In the genomic region with DNA sequence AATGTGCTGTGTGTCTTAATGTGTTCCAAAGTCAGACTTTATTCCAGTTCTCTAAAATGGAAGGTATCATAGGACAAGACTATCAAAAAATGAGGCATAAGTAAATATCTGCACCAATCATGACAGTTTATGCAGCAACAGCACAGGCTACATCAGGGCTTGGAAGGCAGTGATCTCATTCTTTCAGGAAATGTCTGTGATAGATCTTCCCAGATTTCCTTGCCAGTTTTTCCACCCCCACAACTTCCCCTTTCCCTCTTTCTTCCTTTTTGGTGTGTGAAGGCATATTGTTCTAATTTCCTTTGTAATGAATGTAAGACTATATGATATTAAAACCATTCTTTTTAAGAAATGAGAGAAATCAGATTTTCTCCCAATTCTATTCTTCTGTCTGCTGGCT, we compare ENCODE assay signal across 16 cellular contexts.
"Had no signal": no experiment of that assay in that cellular context is flagged by ENCODE, and none has a peak within 500 bp of the region (broad histone marks: within the 10 kb centered on the region; RNA-seq: fewer than 3 reads in every experiment).

No MANE protein-coding gene starts in this region.

- DNase-seq: activated CD4-positive, alpha-beta T cell treated with anti-CD3 and anti-CD28 coated beads, Interleukin-2, amount 50 U/mL, for 1 hour; activated naive CD4-positive, alpha-beta T cell treated with anti-CD3 and anti-CD28 coated beads for 36 hours; activated naive CD8-positive, alpha-beta T cell treated with anti-CD3 and anti-CD28 coated beads, Interleukin-2, amount 50 U/mL, for 24 hours; left lung; naive thymus-derived CD8-positive, alpha-beta T cell; nucleus accumbens; posterior cingulate gyrus; stimulated activated CD4-positive, alpha-beta T cell treated with anti-CD3 and anti-CD28 coated beads, Interleukin-15, amount 100 ng/mL, for 24 hours; stimulated activated CD4-positive, alpha-beta T cell treated with anti-CD3 and anti-CD28 coated beads, Interleukin-4, amount 100 ng/mL, for 1 hour; stimulated activated naive B cell treated with anti-CD40 and anti-IgM and Interleukin-4, amounts not matched to agents 10 μg/mL and 1 μg/mL and 100 μg/mL, for 72 hours; T-helper 2 cell; thyroid gland had no signal

- ATAC-seq: activated naive CD8-positive, alpha-beta T cell treated with anti-CD3 and anti-CD28 coated beads, Interleukin-2, amount 50 U/mL, for 24 hours; left lung; naive thymus-derived CD8-positive, alpha-beta T cell; stimulated activated naive B cell treated with anti-CD40 and anti-IgM and Interleukin-4, amounts not matched to agents 10 μg/mL and 1 μg/mL and 100 μg/mL, for 72 hours had no signal

- H3K4me3 ChIP-seq: cardiac muscle cell, hepatocyte, left lung, right atrium auricular region, skin epidermis, thyroid gland had no signal
